Comparison of ENCODE assay signal across 8 cellular contexts in genomic region chr11:45843158-45843924, GRCh38. TPM values are rescaled to one million over a fixed set of nuclear protein-coding genes. Genes with fewer than 3 reads are reported as not detected.
DNase-seq lines count a peak whose midpoint lies in the region; ATAC-seq and TF ChIP-seq lines count a peak whose summit lies in the region.

No MANE protein-coding gene starts in this region.

- peak overlapping the region; percentile 83 for H3K27ac Mint-ChIP-seq in CD8-positive, alpha-beta T cell
- peak overlapping the region; percentile 90 for H3K27ac Mint-ChIP-seq in central memory CD8-positive, alpha-beta T cell (ENCODE audit: low read depth)

- peak; percentile 37 for ATAC-seq in CD8-positive, alpha-beta T cell
- ATAC-seq in HG02759 (IDR thresholded peaks at IDR 0.05; ENCODE audit: unreplicated experiment) (peak; percentile 19), GM19328 (IDR thresholded peaks at IDR 0.05; ENCODE audit: unreplicated experiment) (no peak)
- peak; percentile 47 for ATAC-seq in central memory CD8-positive, alpha-beta T cell (replicated peaks; ENCODE audit: extremely low read depth, poor library complexity, severe bottlenecking)

- H3K4me3 Mint-ChIP-seq in CD8-positive, alpha-beta T cell = peak overlapping the region; percentile 27
- H3K4me3 Mint-ChIP-seq in central memory CD8-positive, alpha-beta T cell = peak overlapping the region; percentile 34

- H3K4me3 ChIP-seq in CD8-positive, alpha-beta T cell (ENCODE audit: low read depth, low read length) = peak overlapping the region; percentile 32

- CTCF ChIA-PET in CD8-positive, alpha-beta T cell (lab: Charles Lee) = interaction anchor here (0.7 to 2.9 kb wide), 18 partner anchors 8 to 163 kb away, joined by 3 to 14 read pairs (median 4); partner anchors contain the start of gene PEX16

- DNase-seq in CD8-positive, alpha-beta T cell = peak; percentile 75 to 92 (median 87)
- DNase-seq in NCI-H510A (lab: John Stamatoyannopoulos, UW) (peak; percentile 9), kidney glomerular epithelial cell (lab: John Stamatoyannopoulos, UW) (peak; percentile 85)
- peak; percentile 77 for DNase-seq in activated CD4-positive, alpha-beta T cell treated with anti-CD3 and anti-CD28 coated beads for 1 hour
- DNase-seq in central memory CD8-positive, alpha-beta T cell (ENCODE audit: low spot score in 2 of 2) = peak; percentile 86 to 92
- DNase-seq in stimulated activated CD4-positive, alpha-beta T cell treated with anti-CD3 and anti-CD28 coated beads, Interleukin-15, amount 100 ng/mL, for 24 hours = peak; percentile 90

- H3K36me3 Mint-ChIP-seq in CD8-positive, alpha-beta T cell = no peaks in the 10 kb centered on the region
- peaks cover 17% of the 10 kb centered on the region for H3K36me3 Mint-ChIP-seq in central memory CD8-positive, alpha-beta T cell (ENCODE audit: insufficient read depth)

- intact Hi-C loops in CD8-positive, alpha-beta T cell (cut with DNase I, micrococcal nuclease) = loop anchor here (1.0 to 10.0 kb wide), 7 partner anchors 38 to 2001 kb away; partner anchors contain the start of genes NUP160 (in 1 of the 2) and SLC35C1 (in 1 of the 2)

- H3K27ac ChIP-seq in CD8-positive, alpha-beta T cell (ENCODE audit: low read depth, low read length) = peak overlapping the region; percentile 65

- TF ChIP-seq CTCF in CD8-positive, alpha-beta T cell (IDR thresholded peaks at IDR 0.05) = peak; percentile 82

- H3K27me3 Mint-ChIP-seq in CD8-positive, alpha-beta T cell (ENCODE audit: low read depth) = peaks cover 3% of the 10 kb centered on the region
- H3K27me3 Mint-ChIP-seq in central memory CD8-positive, alpha-beta T cell = peaks cover 9% of the 10 kb centered on the region

- no peaks in the 10 kb centered on the region for H3K9me3 ChIP-seq in CD8-positive, alpha-beta T cell (ENCODE audit: low read length)

- H3K36me3 ChIP-seq in CD8-positive, alpha-beta T cell (ENCODE audit: insufficient read depth, low read length) = no peaks in the 10 kb centered on the region

- POLR2A ChIA-PET in CD8-positive, alpha-beta T cell (lab: Charles Lee) = no interaction called here

- no peaks in the 10 kb centered on the region for H3K27me3 ChIP-seq in CD8-positive, alpha-beta T cell (ENCODE audit: insufficient read depth, low read length)

- peaks cover 24% of the 10 kb centered on the region for H3K4me1 Mint-ChIP-seq in CD8-positive, alpha-beta T cell (ENCODE audit: low read depth)
- peaks cover 29% of the 10 kb centered on the region for H3K4me1 Mint-ChIP-seq in central memory CD8-positive, alpha-beta T cell

- H3K4me1 ChIP-seq in CD8-positive, alpha-beta T cell (ENCODE audit: insufficient read depth, low read length) = peaks cover 16% of the 10 kb centered on the region

- no peaks in the 10 kb centered on the region for H3K9me3 Mint-ChIP-seq in CD8-positive, alpha-beta T cell
- H3K9me3 Mint-ChIP-seq in central memory CD8-positive, alpha-beta T cell = no peaks in the 10 kb centered on the region

RNA-seq across cellular contexts. Expression of gene CRY2, which starts 3.9 kb away (rescaled TPM):
- 100 to 1,000 TPM; 172 to 177 TPM for total RNA-seq in CD8-positive, alpha-beta T cell

RNA-seq across cellular contexts. Expression of gene SLC35C1, which starts 38.4 kb away (rescaled TPM):
- 1 to 10 TPM; 3.1 to 3.3 TPM for total RNA-seq in CD8-positive, alpha-beta T cell

RNA-seq across cellular contexts. Expression of gene MAPK8IP1, which starts 42.1 kb away (rescaled TPM):
- 1 to 10 TPM; 6.5 to 8.4 TPM for total RNA-seq in CD8-positive, alpha-beta T cell

Comparison
In these comparisons a context has a peak if more than half of its experiments do, and no peak if none do; other contexts are left out.
1. DNase-seq: peak in every context shown above with its lines; median percentile 90 in stimulated activated CD4-positive, alpha-beta T cell treated with anti-CD3 and anti-CD28 coated beads, Interleukin-15, amount 100 ng/mL, for 24 hours; 89 in central memory CD8-positive, alpha-beta T cell; 87 in CD8-positive, alpha-beta T cell; 85 in kidney glomerular epithelial cell; 77 in activated CD4-positive, alpha-beta T cell treated with anti-CD3 and anti-CD28 coated beads for 1 hour; 9 in NCI-H510A.